In genomic region chr4:40838742-40839141, GRCh38 we compare ENCODE assay signal across 25 cellular contexts.
DNase-seq lines count a peak whose midpoint lies in the region; ATAC-seq and TF ChIP-seq lines count a peak whose summit lies in the region.
"Had no signal": no experiment of that assay in that cellular context is flagged by ENCODE, and none has a peak within 500 bp of the region (broad histone marks: within the 10 kb centered on the region; RNA-seq: fewer than 3 reads in every experiment).

No MANE protein-coding gene starts in this region.

- H3K79me2 ChIP-seq in MM.1S (ENCODE audit: low read length) = no peaks in the 10 kb centered on the region

- H3K4me1 ChIP-seq in MM.1S (ENCODE audit: low read length) = peaks cover 10% of the 10 kb centered on the region
- H3K4me1 ChIP-seq in CD8-positive, alpha-beta T cell (ENCODE audit: insufficient read depth, low read length) = no peaks in the 10 kb centered on the region
- H3K4me1 ChIP-seq: Caco-2, uterus had no signal

- POLR2A ChIA-PET in CD8-positive, alpha-beta T cell (lab: Charles Lee) = no interaction called here

- CTCF ChIA-PET in CD8-positive, alpha-beta T cell (lab: Charles Lee) = interaction anchor here (2.9 kb wide), 1 partner anchor 9 kb away, joined by 15 read pairs; no protein-coding TSS in a partner anchor

- H3K27ac Mint-ChIP-seq in progenitor cell of endocrine pancreas = no peak overlapping the region
- H3K27ac Mint-ChIP-seq in CD8-positive, alpha-beta T cell = no peak overlapping the region
- H3K27ac Mint-ChIP-seq: activated naive CD4-positive, alpha-beta T cell treated with anti-CD3 and anti-CD28 coated beads, Interleukin-2, amount 50 U/mL, for 72 hours; T-cell had no signal

- no peaks in the 10 kb centered on the region for H3K9me3 ChIP-seq in MM.1S (replicated peaks; ENCODE audit: insufficient read depth, low read length)
- H3K9me3 ChIP-seq in CD8-positive, alpha-beta T cell (ENCODE audit: low read length) = no peaks in the 10 kb centered on the region
- H3K9me3 ChIP-seq: Caco-2, lower lobe of right lung, neutrophil, uterus had no signal

- no peak overlapping the region for H3K4me3 ChIP-seq in MM.1S (ENCODE audit: low read length)
- no peak overlapping the region for H3K4me3 ChIP-seq in choroid plexus epithelial cell (ENCODE audit: low read depth, low read length)
- H3K4me3 ChIP-seq in CD8-positive, alpha-beta T cell (ENCODE audit: low read depth, low read length) = no peak overlapping the region
- H3K4me3 ChIP-seq: coronary artery, lower lobe of right lung, uterus had no signal

- no peak overlapping the region for H3K27ac ChIP-seq in MM.1S (ENCODE audit: low read length)
- H3K27ac ChIP-seq in CD8-positive, alpha-beta T cell (ENCODE audit: low read depth, low read length) = no peak overlapping the region
- H3K27ac ChIP-seq: 22Rv1, coronary artery, lower lobe of right lung, neutrophil, uterus had no signal

- peaks cover 18% of the 10 kb centered on the region for H3K4me1 Mint-ChIP-seq in progenitor cell of endocrine pancreas (ENCODE audit: low read depth)
- H3K4me1 Mint-ChIP-seq in CD8-positive, alpha-beta T cell (ENCODE audit: low read depth) = peaks cover 3% of the 10 kb centered on the region

- TF ChIP-seq CTCF in MM.1S (IDR thresholded peaks at IDR 0.05; ENCODE audit: low read length) (peak; percentile 12; the same call in 1 of the 2 replicates), choroid plexus epithelial cell (conservative IDR thresholded peaks at IDR 0.05; ENCODE audit: low read depth, low read length) (peak; percentile 24), progenitor cell of endocrine pancreas (IDR thresholded peaks at IDR 0.05; ENCODE audit: unreplicated experiment) (peak; percentile 28)
- TF ChIP-seq CTCF in CD8-positive, alpha-beta T cell (IDR thresholded peaks at IDR 0.05) = no peak

- peaks cover 6% of the 10 kb centered on the region for H3K36me3 Mint-ChIP-seq in progenitor cell of endocrine pancreas (ENCODE audit: insufficient read depth)
- H3K36me3 Mint-ChIP-seq in CD8-positive, alpha-beta T cell = no peaks in the 10 kb centered on the region
- H3K36me3 Mint-ChIP-seq: activated naive CD4-positive, alpha-beta T cell treated with anti-CD3 and anti-CD28 coated beads, Interleukin-2, amount 50 U/mL, for 72 hours; T-cell had no signal

- no peaks in the 10 kb centered on the region for H3K9me2 ChIP-seq in MM.1S (replicated peaks; ENCODE audit: insufficient read depth, low read length)

- no peaks in the 10 kb centered on the region for H3K36me3 ChIP-seq in MM.1S (replicated peaks; ENCODE audit: insufficient read depth, low read length)
- H3K36me3 ChIP-seq in CD8-positive, alpha-beta T cell (ENCODE audit: insufficient read depth, low read length) = no peaks in the 10 kb centered on the region
- H3K36me3 ChIP-seq: neutrophil, uterus had no signal

- H2AFZ ChIP-seq in MM.1S (ENCODE audit: low read length) = no peak overlapping the region

- H4K20me1 ChIP-seq in MM.1S (ENCODE audit: insufficient read depth, low read length) = no peaks in the 10 kb centered on the region

- no peak overlapping the region for H3K4me3 Mint-ChIP-seq in progenitor cell of endocrine pancreas (ENCODE audit: low read depth)
- H3K4me3 Mint-ChIP-seq in CD8-positive, alpha-beta T cell = no peak overlapping the region
- H3K4me3 Mint-ChIP-seq: T-cell had no signal

- no peak for ATAC-seq in CD8-positive, alpha-beta T cell
- ATAC-seq in GM21423 (IDR thresholded peaks at IDR 0.05; ENCODE audit: unreplicated experiment) (no peak), GM21447 (IDR thresholded peaks at IDR 0.05; ENCODE audit: unreplicated experiment) (no peak)
- ATAC-seq: activated naive CD4-positive, alpha-beta T cell treated with anti-CD3 and anti-CD28 coated beads, Interleukin-2, amount 50 U/mL, for 72 hours; lower lobe of right lung; T-cell had no signal

- DNase-seq in DMS53 (lab: John Stamatoyannopoulos, UW) = peak; percentile 22
- no peak for DNase-seq in DMS53 treated with DMSO at 0.1 percent for 48 hours (lab: John Stamatoyannopoulos, UW; ENCODE audit: unreplicated experiment)
- DNase-seq in MM.1S = no peak
- DNase-seq in choroid plexus epithelial cell (ENCODE audit: low read depth) = peak; percentile 24
- no peak for DNase-seq in progenitor cell of endocrine pancreas (ENCODE audit: low spot score, unreplicated experiment)
- DNase-seq in CD8-positive, alpha-beta T cell = no peak
- DNase-seq: activated CD4-positive, alpha-beta T cell treated with anti-CD3 and anti-CD28 coated beads for 4 hours; Caco-2; hippocampal formation; islet precursor cell; KBM-7; lower lobe of right lung; NCI-H1105; NCI-H2107; NCI-H526 treated with DMSO at 0.1 percent for 48 hours; Right ventricle myocardium superior; stimulated activated CD8-positive, alpha-beta memory T cell treated with anti-CD3 and anti-CD28 coated beads, Interleukin-4, amount 100 ng/mL, for 48 hours; T-cell; uterus had no signal

- no peaks in the 10 kb centered on the region for H3K27me3 Mint-ChIP-seq in progenitor cell of endocrine pancreas
- H3K27me3 Mint-ChIP-seq in CD8-positive, alpha-beta T cell (ENCODE audit: low read depth) = peaks cover 12% of the 10 kb centered on the region

- H3F3A ChIP-seq in MM.1S (ENCODE audit: insufficient read depth, low read length) = peaks cover 20% of the 10 kb centered on the region

- H3K27me3 ChIP-seq in MM.1S (replicated peaks; ENCODE audit: insufficient read depth, low read length) = no peaks in the 10 kb centered on the region
- H3K27me3 ChIP-seq in CD8-positive, alpha-beta T cell (ENCODE audit: insufficient read depth, low read length) = no peaks in the 10 kb centered on the region
- H3K27me3 ChIP-seq: neutrophil, uterus had no signal

- H3K9me3 Mint-ChIP-seq in progenitor cell of endocrine pancreas (ENCODE audit: low read depth) = no peaks in the 10 kb centered on the region
- no peaks in the 10 kb centered on the region for H3K9me3 Mint-ChIP-seq in CD8-positive, alpha-beta T cell
- H3K9me3 Mint-ChIP-seq: activated naive CD4-positive, alpha-beta T cell treated with anti-CD3 and anti-CD28 coated beads, Interleukin-2, amount 50 U/mL, for 72 hours; T-cell had no signal

- intact Hi-C loops in CD8-positive, alpha-beta T cell (cut with DNase I, micrococcal nuclease) = no loop called here

- H3K4me2 ChIP-seq in MM.1S (ENCODE audit: low read depth, low read length) = no peak overlapping the region

- no peak overlapping the region for H3K9ac ChIP-seq in MM.1S (ENCODE audit: low read length)

Comparison
In these comparisons a context has a peak if more than half of its experiments do, and no peak if none do; other contexts are left out.
1. DNase-seq: peak in DMS53 (single experiment) and choroid plexus epithelial cell (single experiment); none in DMS53 treated with DMSO at 0.1 percent for 48 hours (single experiment), MM.1S (single experiment), progenitor cell of endocrine pancreas (single experiment) and CD8-positive, alpha-beta T cell (0 of 7).